ENCODE assay signal across 24 cellular contexts in genomic region chr10:5956146-5956914, GRCh38.
"Had no signal": no experiment of that assay in that cellular context is flagged by ENCODE, and none has a peak within 500 bp of the region (broad histone marks: within the 10 kb centered on the region; RNA-seq: fewer than 3 reads in every experiment).

No MANE protein-coding gene starts in this region.

- H3K27ac ChIP-seq: adrenal gland, dorsolateral prefrontal cortex, left ventricle myocardium inferior, pancreas, tibial nerve, uterus, WERI-Rb-1 had no signal

- H3K36me3 Mint-ChIP-seq: naive B cell had no signal

- H3K4me1 ChIP-seq: adrenal gland, uterus had no signal

- H3K9me3 Mint-ChIP-seq: activated naive CD4-positive, alpha-beta T cell treated with anti-CD3 and anti-CD28 coated beads, Interleukin-2, amount 50 U/mL, for 72 hours; activated T-cell treated with anti-CD3 and anti-CD28 coated beads, Interleukin-2, amount 50 U/mL, for 72 hours; memory B cell; naive B cell had no signal

- H3K4me3 ChIP-seq: adrenal gland, dorsolateral prefrontal cortex, left ventricle myocardium inferior, mucosa of descending colon, pancreas, tibial nerve, uterus had no signal

- H3K27me3 ChIP-seq: adrenal gland, dorsolateral prefrontal cortex, pancreas, tibial nerve, uterus had no signal

- H3K27me3 Mint-ChIP-seq: memory B cell, naive B cell had no signal

- ATAC-seq: activated naive CD4-positive, alpha-beta T cell treated with anti-CD3 and anti-CD28 coated beads, Interleukin-2, amount 50 U/mL, for 72 hours; activated T-cell treated with anti-CD3 and anti-CD28 coated beads, Interleukin-2, amount 50 U/mL, for 72 hours; mucosa of descending colon; pancreas had no signal

- H3K36me3 ChIP-seq: uterus, WERI-Rb-1 had no signal

- H3K4me3 Mint-ChIP-seq: activated T-cell treated with anti-CD3 and anti-CD28 coated beads, Interleukin-2, amount 50 U/mL, for 72 hours; memory B cell; naive B cell had no signal

- DNase-seq: activated CD4-positive, alpha-beta T cell treated with anti-CD3 and anti-CD28 coated beads for 1 hour; activated CD8-positive, alpha-beta memory T cell treated with anti-CD3 and anti-CD28 coated beads for 24 hours; activated CD8-positive, alpha-beta memory T cell treated with anti-CD3 and anti-CD28 coated beads, Interleukin-2, amount 50 U/mL, for 48 hours; activated gamma-delta T cell treated with Interleukin-2 at 50 U/mL for 16 hours; activated T-cell treated with anti-CD3 and anti-CD28 coated beads, Interleukin-2, amount 50 U/mL, for 72 hours; foreskin melanocyte; glutamatergic neuron; hypothalamus; left ventricle myocardium inferior; mucosa of descending colon; naive B cell; stimulated activated CD4-positive, alpha-beta T cell treated with anti-CD3 and anti-CD28 coated beads, Interleukin-12 subunit alpha, Interleukin-12 subunit beta, amount 100 ng/mL, for 4 hours; stimulated activated CD4-positive, alpha-beta T cell treated with anti-CD3 and anti-CD28 coated beads, Interleukin-1b, Interleukin-23, amount 100 ng/mL, for 48 hours; stimulated activated CD8-positive, alpha-beta memory T cell treated with anti-CD3 and anti-CD28 coated beads, Interleukin-4, amount 100 ng/mL, for 48 hours; stimulated activated naive CD4-positive, alpha-beta T cell treated with Interleukin-2 at 50 U/mL for 16 hours; T-helper 2 cell; WERI-Rb-1 had no signal

- H3K27ac Mint-ChIP-seq: activated T-cell treated with anti-CD3 and anti-CD28 coated beads, Interleukin-2, amount 50 U/mL, for 72 hours; memory B cell had no signal

- H3K9me3 ChIP-seq: adrenal gland, left ventricle myocardium inferior, mucosa of descending colon, pancreas, tibial nerve, uterus had no signal

- H3K4me1 Mint-ChIP-seq: memory B cell, naive B cell had no signal
